15 cellular contexts compared by ENCODE assay signal in the genomic region with DNA sequence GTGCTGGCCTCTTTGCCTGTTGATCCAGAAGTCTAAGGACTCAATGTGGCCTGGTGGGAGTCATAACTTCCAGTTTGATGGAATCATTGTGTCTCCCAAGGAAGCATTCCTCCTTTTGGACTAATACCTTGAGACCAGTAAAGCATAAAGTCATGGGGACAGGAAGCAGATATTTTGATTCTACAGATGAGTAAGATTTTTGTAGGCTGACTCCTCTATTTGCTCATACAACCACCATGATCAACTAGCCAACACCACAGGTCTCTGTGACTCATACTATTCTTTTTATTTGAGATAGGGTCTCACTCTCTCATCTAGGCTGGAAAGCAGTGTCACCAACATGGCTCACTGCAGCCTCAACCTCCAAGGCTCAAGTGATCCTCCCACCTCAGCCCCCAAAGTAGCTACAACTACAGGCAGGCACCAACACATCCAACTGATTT. TPM values are rescaled to one million over a fixed set of nuclear protein-coding genes. Genes with fewer than 3 reads are reported as not detected.
DNase-seq lines count a peak whose midpoint lies in the region.
"Had no signal": no experiment of that assay in that cellular context is flagged by ENCODE, and none has a peak within 500 bp of the region (broad histone marks: within the 10 kb centered on the region; RNA-seq: fewer than 3 reads in every experiment).

No MANE protein-coding gene starts in this region.

- H3K9me3 Mint-ChIP-seq in T-helper 2 cell treated with Interferon-gamma antibody and Interleukin-4, amounts not matched to agents 5 μg/mL and 100 μg/mL, for 36 hours, result no peaks in the 10 kb centered on the region
- H3K9me3 Mint-ChIP-seq: CD8-positive, alpha-beta memory T cell had no signal

- 0 out of 2 replicates have a peak, but pooled peaks cover 3% of the 10 kb centered on the region for H3K79me2 ChIP-seq in GM23248 (ENCODE audit: insufficient read depth)

- H3K27me3 ChIP-seq in GM23248 (replicated peaks; ENCODE audit: insufficient read depth), result no peaks in the 10 kb centered on the region
- H3K27me3 ChIP-seq: thyroid gland had no signal

- no peak overlapping the region for H3K4me2 ChIP-seq in GM23248 (ENCODE audit: unreplicated experiment)

- DNase-seq in ACHN (peak; percentile 97), GM23248 (peak; percentile 74), fibroblast of peridontal ligament (ENCODE audit: extremely low read depth) (peak; percentile 19), cerebellar nuclear complex (lab: John Stamatoyannopoulos, UW) (no peak), HT-29 (ENCODE audit: low spot score) (no peak), NCI-H524 treated with DMSO at 0.1 percent for 48 hours (lab: John Stamatoyannopoulos, UW) (no peak), SIG-M5 (lab: John Stamatoyannopoulos, UW) (no peak)
- peak; percentile 64 for DNase-seq in T-helper 2 cell treated with Interferon-gamma antibody and Interleukin-4, amounts not matched to agents 5 μg/mL and 100 μg/mL, for 36 hours (ENCODE audit: low spot score)
- DNase-seq: CD8-positive, alpha-beta memory T cell; hippocampal formation; NCI-H187; posterior cingulate gyrus; T1000; thyroid gland had no signal

- no peaks in the 10 kb centered on the region for H3K9me2 ChIP-seq in GM23248 (ENCODE audit: insufficient read depth)

- peaks cover 1% of the 10 kb centered on the region for H3K36me3 Mint-ChIP-seq in T-helper 2 cell treated with Interferon-gamma antibody and Interleukin-4, amounts not matched to agents 5 μg/mL and 100 μg/mL, for 36 hours (ENCODE audit: low read depth)
- H3K36me3 Mint-ChIP-seq: CD8-positive, alpha-beta memory T cell had no signal

- no peak overlapping the region for H3K9ac ChIP-seq in GM23248

- H3K4me3 ChIP-seq in GM23248, result no peak overlapping the region
- H3K4me3 ChIP-seq: thyroid gland had no signal

- in situ Hi-C loops in ACHN (cut with HindIII; ENCODE audit: low pct_ligation_motif_present, low pct_unique_long_range_greater_than_20kb, low sequenced_read_pairs), result no loop called here
- in situ Hi-C loops in GM23248 (cut with MboI), result no loop called here

- H4K20me1 ChIP-seq in GM23248 (ENCODE audit: insufficient read depth), result no peaks in the 10 kb centered on the region

- peaks cover 63% of the 10 kb centered on the region for H3K4me1 Mint-ChIP-seq in T-helper 2 cell treated with Interferon-gamma antibody and Interleukin-4, amounts not matched to agents 5 μg/mL and 100 μg/mL, for 36 hours (ENCODE audit: low read depth)

- no peak overlapping the region for H3K4me3 Mint-ChIP-seq in T-helper 2 cell treated with Interferon-gamma antibody and Interleukin-4, amounts not matched to agents 5 μg/mL and 100 μg/mL, for 36 hours

- no peaks in the 10 kb centered on the region for H3K36me3 ChIP-seq in GM23248 (ENCODE audit: low read depth)
- H3K36me3 ChIP-seq: thyroid gland had no signal

- H2AFZ ChIP-seq in GM23248, result no peak overlapping the region

- H3F3A ChIP-seq in GM23248 (ENCODE audit: insufficient read depth), result peaks cover 54% of the 10 kb centered on the region

- H3K27ac ChIP-seq in GM23248, result peak overlapping the region; percentile 74
- H3K27ac ChIP-seq: thyroid gland had no signal

- H3K27me3 Mint-ChIP-seq in T-helper 2 cell treated with Interferon-gamma antibody and Interleukin-4, amounts not matched to agents 5 μg/mL and 100 μg/mL, for 36 hours (ENCODE audit: low read depth), result no peaks in the 10 kb centered on the region

- H3K9me3 ChIP-seq in GM23248 (ENCODE audit: low read depth), result no peaks in the 10 kb centered on the region
- H3K9me3 ChIP-seq: thyroid gland had no signal

- H3K27ac Mint-ChIP-seq in T-helper 2 cell treated with Interferon-gamma antibody and Interleukin-4, amounts not matched to agents 5 μg/mL and 100 μg/mL, for 36 hours, result peak overlapping the region; percentile 57

- peaks cover 62% of the 10 kb centered on the region for H3K4me1 ChIP-seq in GM23248 (ENCODE audit: insufficient read depth)

RNA-seq across cellular contexts. Expression of a gene that starts 6.2 kb away (rescaled TPM):
- 109 and 211 TPM in 2 replicates for total RNA-seq in GM23248 (2014; rRNA removed; shearing (Covaris generic))
- polyA plus RNA-seq in GM23248 (2016; fragmentation: Nextera tagmentation; extraction: Ambion mirVana), result 3,414 and 3,441 TPM in 2 replicates
- 44.1 and 51.4 TPM in 2 replicates for total RNA-seq in HT-29 (2014; rRNA removed; shearing (Covaris generic))

RNA-seq across cellular contexts. Expression of a gene that starts 11.0 kb away (rescaled TPM):
- 178 TPM in 2 replicates for total RNA-seq in GM23248 (2014; rRNA removed; shearing (Covaris generic))
- 329 and 352 TPM in 2 replicates for polyA plus RNA-seq in GM23248 (2016; fragmentation: Nextera tagmentation; extraction: Ambion mirVana)
- total RNA-seq in HT-29 (2014; rRNA removed; shearing (Covaris generic)), result 493 and 525 TPM in 2 replicates

RNA-seq across cellular contexts. Expression of a gene that starts 17.9 kb away (rescaled TPM):
- 3.8 and 8.2 TPM in 2 replicates for total RNA-seq in GM23248 (2014; rRNA removed; shearing (Covaris generic))
- 15.2 and 20.1 TPM in 2 replicates for polyA plus RNA-seq in GM23248 (2016; fragmentation: Nextera tagmentation; extraction: Ambion mirVana)
- not detected in 2 replicates for total RNA-seq in HT-29 (2014; rRNA removed; shearing (Covaris generic))
- total RNA-seq: CD8-positive, alpha-beta memory T cell had no signal
- polyA plus RNA-seq: CD8-positive, alpha-beta memory T cell had no signal

RNA-seq across cellular contexts. Expression of a gene that starts 23.9 kb away (rescaled TPM):
- not detected in 2 replicates for total RNA-seq in GM23248 (2014; rRNA removed; shearing (Covaris generic))
- polyA plus RNA-seq in GM23248 (2016; fragmentation: Nextera tagmentation; extraction: Ambion mirVana), result 2.3 and 3.3 TPM in 2 replicates
- total RNA-seq in HT-29 (2014; rRNA removed; shearing (Covaris generic)), result 2.0 and 6.6 TPM in 2 replicates
- polyA plus RNA-seq: CD8-positive, alpha-beta memory T cell had no signal

RNA-seq across cellular contexts. Expression of a gene that starts 25.2 kb away (rescaled TPM):
- total RNA-seq in GM23248 (2014; rRNA removed; shearing (Covaris generic)), result not detected in 2 replicates
- polyA plus RNA-seq in GM23248 (2016; fragmentation: Nextera tagmentation; extraction: Ambion mirVana), result not detected in 2 replicates
- total RNA-seq in HT-29 (2014; rRNA removed; shearing (Covaris generic)), result 3.5 TPM in 1 of 2 replicates, not detected in the other
- total RNA-seq: dermis microvascular lymphatic vessel endothelial cell, thyroid gland had no signal

Comparison
In these comparisons a context has a peak if more than half of its experiments do, and no peak if none do; other contexts are left out.
1. DNase-seq: peak in ACHN (single experiment), GM23248 (single experiment), T-helper 2 cell treated with Interferon-gamma antibody and Interleukin-4, amounts not matched to agents 5 μg/mL and 100 μg/mL, for 36 hours (single experiment) and fibroblast of peridontal ligament (single experiment); none in cerebellar nuclear complex (0 of 2), HT-29 (single experiment), NCI-H524 treated with DMSO at 0.1 percent for 48 hours (single experiment) and SIG-M5 (single experiment).